In genomic region chr22:38730411-38730871, GRCh38 we compare ENCODE assay signal across 20 cellular contexts. TPM values are rescaled to one million over a fixed set of nuclear protein-coding genes. Genes with fewer than 3 reads are reported as not detected.
A peak's percentile ranks its signal among the peaks of the same experiment; 100 is the strongest.
DNase-seq lines count a peak whose midpoint lies in the region; ATAC-seq, FAIRE-seq and TF ChIP-seq lines count a peak whose summit lies in the region.
"Had no signal": no experiment of that assay in that cellular context is flagged by ENCODE, and none has a peak within 500 bp of the region (broad histone marks: within the 10 kb centered on the region; RNA-seq: fewer than 3 reads in every experiment).

No MANE protein-coding gene starts in this region.

- no peaks in the 10 kb centered on the region for H4K20me1 ChIP-seq in MM.1S (ENCODE audit: insufficient read depth, low read length)

- no peaks in the 10 kb centered on the region for H3K27me3 Mint-ChIP-seq in activated T-cell treated with anti-CD3 and anti-CD28 coated beads, Interleukin-2, amount 50 U/mL, for 72 hours (ENCODE audit: low read depth)
- H3K27me3 Mint-ChIP-seq in stimulated activated naive B cell treated with anti-CD40 and anti-IgM and Interleukin-4, amounts not matched to agents 10 μg/mL and 1 μg/mL and 100 μg/mL, for 72 hours = no peaks in the 10 kb centered on the region
- H3K27me3 Mint-ChIP-seq: activated B cell treated with CpG ODN at 0.5 μM for 24 hours had no signal

- peak overlapping the region; percentile 6 for H3K27ac Mint-ChIP-seq in activated T-cell treated with anti-CD3 and anti-CD28 coated beads, Interleukin-2, amount 50 U/mL, for 72 hours
- peak overlapping the region; percentile 73 for H3K27ac Mint-ChIP-seq in stimulated activated naive B cell treated with anti-CD40 and anti-IgM and Interleukin-4, amounts not matched to agents 10 μg/mL and 1 μg/mL and 100 μg/mL, for 72 hours
- H3K27ac Mint-ChIP-seq: activated B cell treated with CpG ODN at 0.5 μM for 24 hours had no signal

- H3K36me3 ChIP-seq in MM.1S (replicated peaks; ENCODE audit: insufficient read depth, low read length) = peaks cover 10% of the 10 kb centered on the region

- 0 out of 2 replicates have a peak, but pooled peaks cover 14% of the 10 kb centered on the region for H3K79me2 ChIP-seq in MM.1S (ENCODE audit: low read length)
- H3K79me2 ChIP-seq: hepatocyte had no signal

- intact Hi-C loops in dorsolateral prefrontal cortex (cut with DNase I) = no loop called here

- TF ChIP-seq POLR2A in GM12891 (IDR thresholded peaks at IDR 0.05; ENCODE audit: low read depth, low read length) = no peak

- no peaks in the 10 kb centered on the region for H3K9me3 ChIP-seq in MM.1S (replicated peaks; ENCODE audit: insufficient read depth, low read length)
- H3K9me3 ChIP-seq: right lobe of liver had no signal

- H3K9ac ChIP-seq in MM.1S (ENCODE audit: low read length) = no peak overlapping the region

- no peak overlapping the region for H3K4me3 Mint-ChIP-seq in activated T-cell treated with anti-CD3 and anti-CD28 coated beads, Interleukin-2, amount 50 U/mL, for 72 hours
- no peak overlapping the region for H3K4me3 Mint-ChIP-seq in stimulated activated naive B cell treated with anti-CD40 and anti-IgM and Interleukin-4, amounts not matched to agents 10 μg/mL and 1 μg/mL and 100 μg/mL, for 72 hours
- H3K4me3 Mint-ChIP-seq: activated B cell treated with CpG ODN at 0.5 μM for 24 hours had no signal

- no peak for ATAC-seq in activated T-cell treated with anti-CD3 and anti-CD28 coated beads, Interleukin-2, amount 50 U/mL, for 72 hours (replicated peaks in 1 of 2)
- ATAC-seq in stimulated activated naive B cell treated with anti-CD40 and anti-IgM and Interleukin-4, amounts not matched to agents 10 μg/mL and 1 μg/mL and 100 μg/mL, for 72 hours (replicated peaks) = no peak
- no peak for ATAC-seq in GM21526 (IDR thresholded peaks at IDR 0.05; ENCODE audit: low FRiP score, unreplicated experiment)
- ATAC-seq: right lobe of liver had no signal

- peaks cover 32% of the 10 kb centered on the region for H3F3A ChIP-seq in MM.1S (ENCODE audit: insufficient read depth, low read length)

- H3K4me3 ChIP-seq in MM.1S (ENCODE audit: low read length) = no peak overlapping the region
- no peak overlapping the region for H3K4me3 ChIP-seq in dorsolateral prefrontal cortex
- H3K4me3 ChIP-seq: hepatocyte, right lobe of liver had no signal

- no peak overlapping the region for H3K4me2 ChIP-seq in MM.1S (ENCODE audit: low read depth, low read length)
- H3K4me2 ChIP-seq: hepatocyte had no signal

- peaks cover 6 to 11% of the 10 kb centered on the region in 2 donors for H3K36me3 Mint-ChIP-seq in activated T-cell treated with anti-CD3 and anti-CD28 coated beads, Interleukin-2, amount 50 U/mL, for 72 hours (ENCODE audit: insufficient read depth in 2 of 2)
- peaks cover 36 to 77% of the 10 kb centered on the region in 2 donors for H3K36me3 Mint-ChIP-seq in stimulated activated naive B cell treated with anti-CD40 and anti-IgM and Interleukin-4, amounts not matched to agents 10 μg/mL and 1 μg/mL and 100 μg/mL, for 72 hours

- H3K9me2 ChIP-seq in MM.1S (replicated peaks; ENCODE audit: insufficient read depth, low read length) = no peaks in the 10 kb centered on the region

- H3K27ac ChIP-seq in MM.1S (ENCODE audit: low read length) = no peak overlapping the region
- H3K27ac ChIP-seq in dorsolateral prefrontal cortex = peak overlapping the region in 58 of 59 donors; percentile 28 to 100 (median 91)
- H3K27ac ChIP-seq: hepatocyte, HL-60 had no signal

- 0 out of 2 replicates have a peak, but pooled peaks cover 2% of the 10 kb centered on the region for H3K4me1 ChIP-seq in MM.1S (ENCODE audit: low read length)

- FAIRE-seq in GM12891 (lab: Jason Lieb, UNC) = no peak
- FAIRE-seq: endometrium, GM12892 had no signal

- no peak for DNase-seq in activated T-cell treated with anti-CD3 and anti-CD28 coated beads, Interleukin-2, amount 50 U/mL, for 72 hours
- DNase-seq in activated T-cell treated with anti-CD3 and anti-CD28 coated beads for 4 hours = no peak
- peak; percentile 3 for DNase-seq in MM.1S
- peak in 3 of 10 donors; percentile 2 to 40 (median 28) for DNase-seq in dorsolateral prefrontal cortex
- no peak for DNase-seq in stimulated activated naive B cell treated with anti-CD40 and anti-IgM and Interleukin-4, amounts not matched to agents 10 μg/mL and 1 μg/mL and 100 μg/mL, for 72 hours
- DNase-seq in AML-193 (lab: John Stamatoyannopoulos, UW) = no peak
- DNase-seq in GM12891 (ENCODE audit: insufficient read length, low spot score) = no peak
- DNase-seq: activated B cell treated with CpG ODN at 0.5 μM for 24 hours; activated CD8-positive, alpha-beta memory T cell treated with anti-CD3 and anti-CD28 coated beads, Interleukin-2, amount 50 U/mL, for 4 hours; cerebellar nuclear complex; GDM1; NCI-H2029 treated with DMSO at 0.1 percent for 48 hours; NCI-H524; stimulated activated CD4-positive, alpha-beta T cell treated with anti-CD3 and anti-CD28 coated beads, Interleukin-1b, Interleukin-23, amount 100 ng/mL, for 48 hours had no signal

- no peaks in the 10 kb centered on the region for H3K27me3 ChIP-seq in MM.1S (replicated peaks; ENCODE audit: insufficient read depth, low read length)
- no peaks in the 10 kb centered on the region for H3K27me3 ChIP-seq in dorsolateral prefrontal cortex
- H3K27me3 ChIP-seq: hepatocyte, right lobe of liver had no signal

- TF ChIP-seq CTCF in MM.1S (IDR thresholded peaks at IDR 0.05; ENCODE audit: low read length) = no peak
- no peak for TF ChIP-seq CTCF in dorsolateral prefrontal cortex (IDR thresholded peaks at IDR 0.05 in 54 of 56, conservative IDR thresholded peaks at IDR 0.05 in 2 of 56; ENCODE audit: low read depth in 1 of 56, partially characterized antibody in 56 of 56)

- H3K4me1 Mint-ChIP-seq in activated T-cell treated with anti-CD3 and anti-CD28 coated beads, Interleukin-2, amount 50 U/mL, for 72 hours (ENCODE audit: low read depth) = peaks cover 15% of the 10 kb centered on the region
- peaks cover 20 to 31% of the 10 kb centered on the region in 2 donors for H3K4me1 Mint-ChIP-seq in stimulated activated naive B cell treated with anti-CD40 and anti-IgM and Interleukin-4, amounts not matched to agents 10 μg/mL and 1 μg/mL and 100 μg/mL, for 72 hours

- no peak overlapping the region for H2AFZ ChIP-seq in MM.1S (ENCODE audit: low read length)
- H2AFZ ChIP-seq: hepatocyte had no signal

- no peaks in the 10 kb centered on the region for H3K9me3 Mint-ChIP-seq in activated T-cell treated with anti-CD3 and anti-CD28 coated beads, Interleukin-2, amount 50 U/mL, for 72 hours
- H3K9me3 Mint-ChIP-seq in stimulated activated naive B cell treated with anti-CD40 and anti-IgM and Interleukin-4, amounts not matched to agents 10 μg/mL and 1 μg/mL and 100 μg/mL, for 72 hours = no peaks in the 10 kb centered on the region
- H3K9me3 Mint-ChIP-seq: activated B cell treated with CpG ODN at 0.5 μM for 24 hours had no signal

TF ChIP-seq in GM12891, 5 proteins besides CTCF, POLR2A, EP300 and RAD21:
- TF ChIP-seq SPI1 (IDR thresholded peaks at IDR 0.05; ENCODE audit: low read depth, low read length) = no peak
- TF ChIP-seq POLR2AphosphoS5 (IDR thresholded peaks at IDR 0.05; ENCODE audit: low read depth, low read length) = no peak
- no peak for TF ChIP-seq PAX5 (IDR thresholded peaks at IDR 0.05; ENCODE audit: insufficient read depth, low read length, severe bottlenecking)
- no peak for TF ChIP-seq TAF1 (IDR thresholded peaks at IDR 0.05; ENCODE audit: low read depth, low read length)
- no peak for TF ChIP-seq POU2F2 (IDR thresholded peaks at IDR 0.05; ENCODE audit: low read depth, low read length)

RNA-seq across cellular contexts. Expression of gene GTPBP1, which starts 24.7 kb away (rescaled TPM):
- 100 to 1,000 TPM in 1 of 2 donors, 10 to 100 TPM in 1; 96.8 to 127 TPM for total RNA-seq in activated T-cell treated with anti-CD3 and anti-CD28 coated beads, Interleukin-2, amount 50 U/mL, for 72 hours
- total RNA-seq in dorsolateral prefrontal cortex = 10 to 100 TPM; 30.5 to 76.8 (median 48.2) TPM
- polyA plus RNA-seq in GM12891 (2012; ENCODE audit: low read depth, missing spikeins) = 26.0 TPM

RNA-seq across cellular contexts. Expression of gene SUN2, which starts 25.4 kb away (rescaled TPM):
- 100 to 1,000 TPM; 175 to 179 TPM for total RNA-seq in activated T-cell treated with anti-CD3 and anti-CD28 coated beads, Interleukin-2, amount 50 U/mL, for 72 hours
- total RNA-seq in dorsolateral prefrontal cortex = 100 to 1,000 TPM; 122 to 627 (median 268) TPM
- 42.1 TPM for polyA plus RNA-seq in GM12891 (2012; ENCODE audit: low read depth, missing spikeins)

RNA-seq across cellular contexts. Expression of gene JOSD1, which starts 29.7 kb away (rescaled TPM):
- 100 to 1,000 TPM; 144 to 161 TPM for total RNA-seq in activated T-cell treated with anti-CD3 and anti-CD28 coated beads, Interleukin-2, amount 50 U/mL, for 72 hours
- total RNA-seq in dorsolateral prefrontal cortex = 10 to 100 TPM; 41.2 to 87.6 (median 55.2) TPM
- 30.2 TPM for polyA plus RNA-seq in GM12891 (2012; ENCODE audit: low read depth, missing spikeins)

RNA-seq across cellular contexts. Expression of gene TOMM22, which starts 48.7 kb away (rescaled TPM):
- 10 to 100 TPM; 65.4 to 67.1 TPM for total RNA-seq in activated T-cell treated with anti-CD3 and anti-CD28 coated beads, Interleukin-2, amount 50 U/mL, for 72 hours
- total RNA-seq in dorsolateral prefrontal cortex = 10 to 100 TPM; 26.7 to 64.2 (median 47.2) TPM
- polyA plus RNA-seq in GM12891 (2012; ENCODE audit: low read depth, missing spikeins) = 74.5 TPM
